In genomic region chr19:2945575-2946184, GRCh38 we compare ENCODE assay signal across 8 cellular contexts. TPM values are rescaled to one million over a fixed set of nuclear protein-coding genes. Genes with fewer than 3 reads are reported as not detected.
A peak's percentile ranks its signal among the peaks of the same experiment; 100 is the strongest.
DNase-seq lines count a peak whose midpoint lies in the region; ATAC-seq and TF ChIP-seq lines count a peak whose summit lies in the region.

No MANE protein-coding gene starts in this region.

- TF ChIP-seq CTCF in GM12864 (IDR thresholded peaks at IDR 0.05; ENCODE audit: low read depth, low read length, missing control alignments) (no peak), WTC11 (IDR thresholded peaks at IDR 0.05) (no peak), gastroesophageal sphincter (IDR thresholded peaks at IDR 0.05) (no peak), GM13977 (IDR thresholded peaks at IDR 0.05; ENCODE audit: extremely low read depth, insufficient read depth, missing control alignments) (no peak)

- no peaks in the 10 kb centered on the region for H3K27me3 Mint-ChIP-seq in WTC11 (ENCODE audit: low read depth)

- TF ChIP-seq EP300 in gastroesophageal sphincter (IDR thresholded peaks at IDR 0.05), result no peak

- POLR2A ChIA-PET in WTC11 (lab: Charles Lee), result no interaction called here

- H3K27ac Mint-ChIP-seq in WTC11, result no peak overlapping the region

- H3K36me3 Mint-ChIP-seq in WTC11, result no peaks in the 10 kb centered on the region

- H3K4me3 ChIP-seq in GM12864 (ENCODE audit: low read depth, low read length), result peak overlapping the region; percentile 79
- peak overlapping the region; percentile 73 to 93 for H3K4me3 ChIP-seq in gastroesophageal sphincter
- peak overlapping the region; percentile 94 for H3K4me3 ChIP-seq in skeletal muscle cell (ENCODE audit: low read depth, low read length)

- H3K27ac ChIP-seq in gastroesophageal sphincter, result peak overlapping the region; percentile 75 to 95 (median 92)

- WGBS in gastroesophageal sphincter (ENCODE audit: low coverage in 1 of 2), 2 donors, result 58 to 82% methylated on average over 4 to 8 of the region's 17 CpGs

- ATAC-seq in WTC11, result no peak
- ATAC-seq in gastroesophageal sphincter, result no peak
- no peak for ATAC-seq in GM21723 (IDR thresholded peaks at IDR 0.05; ENCODE audit: unreplicated experiment)

- H3K9me3 Mint-ChIP-seq in WTC11, result no peaks in the 10 kb centered on the region

- in situ Hi-C loops in GM13977 (cut with MboI; ENCODE audit: low pct_unique_long_range_greater_than_20kb, low sequenced_read_pairs, unreplicated experiment), result no loop called here

- no peak for DNase-seq in GM12864 (ENCODE audit: low read depth)
- no peak for DNase-seq in WTC11 (ENCODE audit: low spot score)
- DNase-seq in skeletal muscle cell (ENCODE audit: low read depth), result no peak
- DNase-seq in GM13977 (ENCODE audit: low spot score), result no peak
- DNase-seq in epidermal melanocyte (ENCODE audit: insufficient read length, low spot score), result no peak
- no peak for DNase-seq in stimulated activated CD4-positive, alpha-beta T cell treated with anti-CD3 and anti-CD28 coated beads, Interleukin-2, amount 100 ng/mL, for 48 hours

- peaks cover 11% of the 10 kb centered on the region for H3K4me1 Mint-ChIP-seq in WTC11

- peaks cover 0 to 31% (median 13%) of the 10 kb centered on the region in 3 donors for H3K4me1 ChIP-seq in gastroesophageal sphincter

- TF ChIP-seq POLR2A in gastroesophageal sphincter (IDR thresholded peaks at IDR 0.05), result no peak

- CTCF ChIA-PET in WTC11 (lab: Charles Lee), result no interaction called here

- no peaks in the 10 kb centered on the region for H3K27me3 ChIP-seq in gastroesophageal sphincter

- H3K36me3 ChIP-seq in gastroesophageal sphincter, result no peaks in the 10 kb centered on the region

- H3K4me3 Mint-ChIP-seq in WTC11, result peak overlapping the region; percentile 86

- H3K9me3 ChIP-seq in gastroesophageal sphincter, result no peaks in the 10 kb centered on the region

TF ChIP-seq in WTC11, 78 proteins besides CTCF, POLR2A, EP300 and RAD21:
- TF ChIP-seq ZNF396 (CRISPR knock-in tag; IDR thresholded peaks at IDR 0.05; ENCODE audit: borderline replicate concordance), result no peak
- no peak for TF ChIP-seq USF2 (CRISPR knock-in tag; IDR thresholded peaks at IDR 0.05)
- no peak for TF ChIP-seq CBFB (CRISPR knock-in tag; IDR thresholded peaks at IDR 0.05; ENCODE audit: low read depth)
- TF ChIP-seq FOXK1 (CRISPR knock-in tag; IDR thresholded peaks at IDR 0.05), result no peak
- TF ChIP-seq NR2C2 (CRISPR knock-in tag; IDR thresholded peaks at IDR 0.05), result no peak
- no peak for TF ChIP-seq ATF1 (CRISPR knock-in tag; IDR thresholded peaks at IDR 0.05)
- TF ChIP-seq ZNF416 (CRISPR knock-in tag; IDR thresholded peaks at IDR 0.05), result no peak
- no peak for TF ChIP-seq FOXJ3 (CRISPR knock-in tag; IDR thresholded peaks at IDR 0.05; ENCODE audit: borderline replicate concordance)
- TF ChIP-seq, protein P1, sequence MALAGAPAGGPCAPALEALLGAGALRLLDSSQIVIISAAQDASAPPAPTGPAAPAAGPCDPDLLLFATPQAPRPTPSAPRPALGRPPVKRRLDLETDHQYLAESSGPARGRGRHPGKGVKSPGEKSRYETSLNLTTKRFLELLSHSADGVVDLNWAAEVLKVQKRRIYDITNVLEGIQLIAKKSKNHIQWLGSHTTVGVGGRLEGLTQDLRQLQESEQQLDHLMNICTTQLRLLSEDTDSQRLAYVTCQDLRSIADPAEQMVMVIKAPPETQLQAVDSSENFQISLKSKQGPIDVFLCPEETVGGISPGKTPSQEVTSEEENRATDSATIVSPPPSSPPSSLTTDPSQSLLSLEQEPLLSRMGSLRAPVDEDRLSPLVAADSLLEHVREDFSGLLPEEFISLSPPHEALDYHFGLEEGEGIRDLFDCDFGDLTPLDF (CRISPR knock-in tag; IDR thresholded peaks at IDR 0.05), result no peak
- no peak for TF ChIP-seq ELF4 (CRISPR knock-in tag; IDR thresholded peaks at IDR 0.05; ENCODE audit: low read depth)
- no peak for TF ChIP-seq ATF2 (CRISPR knock-in tag; IDR thresholded peaks at IDR 0.05; ENCODE audit: borderline replicate concordance, low read depth)

RNA-seq across cellular contexts. Expression of gene ZNF77, which starts 0.9 kb away (rescaled TPM):
- total RNA-seq in WTC11 (2021) (4.5 to 5.6 TPM (median 4.7 TPM) in 3 replicates), gastroesophageal sphincter (1 to 10 TPM; 2.2 to 6.8 (median 3.4) TPM)

RNA-seq across cellular contexts. Expression of gene TLE6, which starts 31.7 kb away (rescaled TPM):
- 2.5 to 3.3 TPM (median 3.1 TPM) in 3 replicates for total RNA-seq in WTC11 (2021)
- total RNA-seq in gastroesophageal sphincter, result under 1 TPM in 3 of 4 donors, not detected in 1; 0.19 to 0.64 (median 0.40) TPM

RNA-seq across cellular contexts. Expression of gene ZNF57, which starts 45.0 kb away (rescaled TPM):
- total RNA-seq in WTC11 (2021) (6.7 to 8.9 TPM (median 6.8 TPM) in 3 replicates), gastroesophageal sphincter (1 to 10 TPM; 1.3 to 3.8 (median 2.8) TPM)
